In the genomic region with DNA sequence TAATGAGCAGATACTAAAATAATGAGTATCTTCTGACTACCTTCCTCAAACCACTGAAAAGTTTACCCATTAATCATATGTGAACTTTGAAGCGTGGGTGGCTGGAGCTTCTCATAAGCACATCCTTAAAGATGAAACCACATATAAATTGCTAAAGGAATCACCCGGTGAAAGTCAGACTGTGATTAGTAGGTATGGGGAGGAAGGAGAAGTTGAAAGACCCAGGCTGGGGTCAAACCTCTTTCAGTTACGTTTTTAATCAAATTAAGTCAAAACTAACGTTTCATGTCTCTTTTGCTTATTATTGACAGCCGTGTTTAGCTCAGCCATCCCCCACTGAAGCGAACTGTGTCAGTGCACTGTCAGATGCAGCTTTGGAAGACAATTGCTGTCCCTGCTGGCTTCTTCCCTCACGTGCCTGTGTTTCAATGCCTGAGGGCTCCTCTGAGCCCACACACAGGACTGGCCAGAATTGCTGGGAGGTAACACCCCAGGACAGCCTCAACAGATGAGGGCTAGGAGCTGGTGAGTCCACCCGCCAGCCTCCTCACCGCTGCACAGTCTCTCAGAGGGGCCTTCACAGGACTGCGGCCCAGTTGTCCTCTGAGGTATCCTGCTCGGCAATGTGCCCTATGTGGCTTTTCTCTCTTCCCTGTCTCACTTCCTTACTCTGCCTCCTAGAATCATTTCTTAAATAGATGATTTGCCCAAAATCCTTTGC, we compare ENCODE assay signal across 1 cellular context.
TF ChIP-seq lines count a peak whose summit lies in the region.

No MANE protein-coding gene starts in this region.

TF ChIP-seq in GM12878, 131 proteins besides CTCF, POLR2A, EP300 and RAD21 (continued from another document and continues in another):
- TF ChIP-seq RUNX3 (IDR thresholded peaks at IDR 0.05; ENCODE audit: low read length) (peak; percentile 100), SIX5 (IDR thresholded peaks at IDR 0.05; ENCODE audit: low read depth, low read length, severe bottlenecking) (no peak), TCF7 (IDR thresholded peaks at IDR 0.05; ENCODE audit: borderline replicate concordance) (peak; percentile 98), SREBF2 (IDR thresholded peaks at IDR 0.05; ENCODE audit: low read length) (no peak), MTA3 (IDR thresholded peaks at IDR 0.05; ENCODE audit: borderline replicate concordance, low read length) (peak; percentile 97), ASH2L (IDR thresholded peaks at IDR 0.05; ENCODE audit: borderline replicate concordance, low read depth) (peak; percentile 74; the same call in 1 of the 2 replicates), ATF7 (IDR thresholded peaks at IDR 0.05; ENCODE audit: low read depth) (peak; percentile 96), SPI1 (IDR thresholded peaks at IDR 0.05; ENCODE audit: borderline replicate concordance, insufficient read depth, low read depth, low read length) (peak; percentile 66; the same call in 1 of the 2 replicates), MTA2 (IDR thresholded peaks at IDR 0.05; ENCODE audit: low read depth) (peak; percentile 100), POU2F2 (IDR thresholded peaks at IDR 0.05; ENCODE audit: borderline replicate concordance, low read depth, low read length) (peak; percentile 95), STAT3 (IDR thresholded peaks at IDR 0.05; ENCODE audit: low read depth, low read length) (peak; percentile 81), MEF2A (IDR thresholded peaks at IDR 0.05; ENCODE audit: insufficient read depth, low read depth, low read length) (peak; percentile 93), SMAD1 (IDR thresholded peaks at IDR 0.05; ENCODE audit: low read depth, partially characterized antibody) (peak; percentile 86), TCF3 (IDR thresholded peaks at IDR 0.05; ENCODE audit: borderline replicate concordance, insufficient read depth, low read depth, low read length) (peak; percentile 87; the same call in 1 of the 2 replicates), PML (IDR thresholded peaks at IDR 0.05; ENCODE audit: low read length) (peak; percentile 71; the same call in 1 of the 2 replicates), TARDBP (IDR thresholded peaks at IDR 0.05; ENCODE audit: borderline replicate concordance) (no peak), IKZF2 (IDR thresholded peaks at IDR 0.05) (peak; percentile 100), POLR2AphosphoS5 (IDR thresholded peaks at IDR 0.05; ENCODE audit: low read length) (peak; percentile 75), JUNB (IDR thresholded peaks at IDR 0.05) (peak; percentile 100), RCOR1 (conservative IDR thresholded peaks at IDR 0.05; ENCODE audit: low read depth, low read length) (0 out of 2 replicates have a peak, but pooled peaks have one; percentile 69), CBFB (IDR thresholded peaks at IDR 0.05; ENCODE audit: low read depth) (peak; percentile 96), YY1 (IDR thresholded peaks at IDR 0.05; ENCODE audit: low read depth, low read length) (peak; percentile 37; the same call in 1 of the 2 replicates), NBN (IDR thresholded peaks at IDR 0.05) (peak; percentile 92), SP1 (IDR thresholded peaks at IDR 0.05; ENCODE audit: low read depth, low read length) (peak; percentile 88), BCL11A (IDR thresholded peaks at IDR 0.05; ENCODE audit: low read depth, low read length) (peak; percentile 99), TBL1XR1 (IDR thresholded peaks at IDR 0.05; ENCODE audit: low read depth, low read length) (peak; percentile 100), CBX5 (IDR thresholded peaks at IDR 0.05; ENCODE audit: low read depth) (peak; percentile 92; the same call in 1 of the 2 replicates), PAX5 (IDR thresholded peaks at IDR 0.05; ENCODE audit: borderline replicate concordance, low read depth, low read length) (peak; percentile 96), EZH2 (IDR thresholded peaks at IDR 0.05; ENCODE audit: borderline replicate concordance, control insufficient read depth, low read depth, low read length) (0 out of 2 replicates have a peak, but pooled peaks have one; percentile 64), ZNF24 (IDR thresholded peaks at IDR 0.05) (peak; percentile 85), CREM (IDR thresholded peaks at IDR 0.05; ENCODE audit: low read depth) (peak; percentile 96), GATAD2B (conservative IDR thresholded peaks at IDR 0.05; ENCODE audit: low read depth) (peak; percentile 83; the same call in 1 of the 2 replicates), JUND (IDR thresholded peaks at IDR 0.05; ENCODE audit: low read depth, low read length) (peak; percentile 87), SUZ12 (IDR thresholded peaks at IDR 0.05; ENCODE audit: unreplicated experiment) (no peak), SMC3 (IDR thresholded peaks at IDR 0.05; ENCODE audit: borderline replicate concordance, low read length) (peak; percentile 11; the same call in 1 of the 2 replicates), MEF2B (IDR thresholded peaks at IDR 0.05; ENCODE audit: partially characterized antibody, poor library complexity, severe bottlenecking) (peak; percentile 92), CREB1 (IDR thresholded peaks at IDR 0.05; ENCODE audit: low read depth) (peak; percentile 74), ZNF217 (IDR thresholded peaks at IDR 0.05) (peak; percentile 98), HCFC1 (IDR thresholded peaks at IDR 0.05; ENCODE audit: low read length) (no peak; the same call in 1 of the 2 replicates), SUPT20H (IDR thresholded peaks at IDR 0.05; ENCODE audit: borderline replicate concordance, control insufficient read depth, low read depth, low read length) (no peak), MXI1 (IDR thresholded peaks at IDR 0.05; ENCODE audit: low read depth, low read length) (peak; percentile 53)
- TF ChIP-seq, protein P1, sequence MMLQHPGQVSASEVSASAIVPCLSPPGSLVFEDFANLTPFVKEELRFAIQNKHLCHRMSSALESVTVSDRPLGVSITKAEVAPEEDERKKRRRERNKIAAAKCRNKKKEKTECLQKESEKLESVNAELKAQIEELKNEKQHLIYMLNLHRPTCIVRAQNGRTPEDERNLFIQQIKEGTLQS (IDR thresholded peaks at IDR 0.05; ENCODE audit: borderline replicate concordance, extremely low read depth, low read depth, low read length), result no peak
- TF ChIP-seq, protein P2, sequence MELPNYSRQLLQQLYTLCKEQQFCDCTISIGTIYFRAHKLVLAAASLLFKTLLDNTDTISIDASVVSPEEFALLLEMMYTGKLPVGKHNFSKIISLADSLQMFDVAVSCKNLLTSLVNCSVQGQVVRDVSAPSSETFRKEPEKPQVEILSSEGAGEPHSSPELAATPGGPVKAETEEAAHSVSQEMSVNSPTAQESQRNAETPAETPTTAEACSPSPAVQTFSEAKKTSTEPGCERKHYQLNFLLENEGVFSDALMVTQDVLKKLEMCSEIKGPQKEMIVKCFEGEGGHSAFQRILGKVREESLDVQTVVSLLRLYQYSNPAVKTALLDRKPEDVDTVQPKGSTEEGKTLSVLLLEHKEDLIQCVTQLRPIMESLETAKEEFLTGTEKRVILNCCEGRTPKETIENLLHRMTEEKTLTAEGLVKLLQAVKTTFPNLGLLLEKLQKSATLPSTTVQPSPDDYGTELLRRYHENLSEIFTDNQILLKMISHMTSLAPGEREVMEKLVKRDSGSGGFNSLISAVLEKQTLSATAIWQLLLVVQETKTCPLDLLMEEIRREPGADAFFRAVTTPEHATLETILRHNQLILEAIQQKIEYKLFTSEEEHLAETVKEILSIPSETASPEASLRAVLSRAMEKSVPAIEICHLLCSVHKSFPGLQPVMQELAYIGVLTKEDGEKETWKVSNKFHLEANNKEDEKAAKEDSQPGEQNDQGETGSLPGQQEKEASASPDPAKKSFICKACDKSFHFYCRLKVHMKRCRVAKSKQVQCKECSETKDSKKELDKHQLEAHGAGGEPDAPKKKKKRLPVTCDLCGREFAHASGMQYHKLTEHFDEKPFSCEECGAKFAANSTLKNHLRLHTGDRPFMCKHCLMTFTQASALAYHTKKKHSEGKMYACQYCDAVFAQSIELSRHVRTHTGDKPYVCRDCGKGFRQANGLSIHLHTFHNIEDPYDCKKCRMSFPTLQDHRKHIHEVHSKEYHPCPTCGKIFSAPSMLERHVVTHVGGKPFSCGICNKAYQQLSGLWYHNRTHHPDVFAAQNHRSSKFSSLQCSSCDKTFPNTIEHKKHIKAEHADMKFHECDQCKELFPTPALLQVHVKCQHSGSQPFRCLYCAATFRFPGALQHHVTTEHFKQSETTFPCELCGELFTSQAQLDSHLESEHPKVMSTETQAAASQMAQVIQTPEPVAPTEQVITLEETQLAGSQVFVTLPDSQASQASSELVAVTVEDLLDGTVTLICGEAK (IDR thresholded peaks at IDR 0.05; ENCODE audit: borderline replicate concordance), result no peak
- TF ChIP-seq, protein P3, sequence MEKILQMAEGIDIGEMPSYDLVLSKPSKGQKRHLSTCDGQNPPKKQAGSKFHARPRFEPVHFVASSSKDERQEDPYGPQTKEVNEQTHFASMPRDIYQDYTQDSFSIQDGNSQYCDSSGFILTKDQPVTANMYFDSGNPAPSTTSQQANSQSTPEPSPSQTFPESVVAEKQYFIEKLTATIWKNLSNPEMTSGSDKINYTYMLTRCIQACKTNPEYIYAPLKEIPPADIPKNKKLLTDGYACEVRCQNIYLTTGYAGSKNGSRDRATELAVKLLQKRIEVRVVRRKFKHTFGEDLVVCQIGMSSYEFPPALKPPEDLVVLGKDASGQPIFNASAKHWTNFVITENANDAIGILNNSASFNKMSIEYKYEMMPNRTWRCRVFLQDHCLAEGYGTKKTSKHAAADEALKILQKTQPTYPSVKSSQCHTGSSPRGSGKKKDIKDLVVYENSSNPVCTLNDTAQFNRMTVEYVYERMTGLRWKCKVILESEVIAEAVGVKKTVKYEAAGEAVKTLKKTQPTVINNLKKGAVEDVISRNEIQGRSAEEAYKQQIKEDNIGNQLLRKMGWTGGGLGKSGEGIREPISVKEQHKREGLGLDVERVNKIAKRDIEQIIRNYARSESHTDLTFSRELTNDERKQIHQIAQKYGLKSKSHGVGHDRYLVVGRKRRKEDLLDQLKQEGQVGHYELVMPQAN (conservative IDR thresholded peaks at IDR 0.05), result 0 out of 2 replicates have a peak, but pooled peaks have one; percentile 30
- TF ChIP-seq, protein P4, sequence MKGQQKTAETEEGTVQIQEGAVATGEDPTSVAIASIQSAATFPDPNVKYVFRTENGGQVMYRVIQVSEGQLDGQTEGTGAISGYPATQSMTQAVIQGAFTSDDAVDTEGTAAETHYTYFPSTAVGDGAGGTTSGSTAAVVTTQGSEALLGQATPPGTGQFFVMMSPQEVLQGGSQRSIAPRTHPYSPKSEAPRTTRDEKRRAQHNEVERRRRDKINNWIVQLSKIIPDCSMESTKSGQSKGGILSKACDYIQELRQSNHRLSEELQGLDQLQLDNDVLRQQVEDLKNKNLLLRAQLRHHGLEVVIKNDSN (IDR thresholded peaks at IDR 0.05; ENCODE audit: borderline replicate concordance, extremely low read length, insufficient read depth, low read depth, low read length), result peak; percentile 55
- TF ChIP-seq, protein P5, sequence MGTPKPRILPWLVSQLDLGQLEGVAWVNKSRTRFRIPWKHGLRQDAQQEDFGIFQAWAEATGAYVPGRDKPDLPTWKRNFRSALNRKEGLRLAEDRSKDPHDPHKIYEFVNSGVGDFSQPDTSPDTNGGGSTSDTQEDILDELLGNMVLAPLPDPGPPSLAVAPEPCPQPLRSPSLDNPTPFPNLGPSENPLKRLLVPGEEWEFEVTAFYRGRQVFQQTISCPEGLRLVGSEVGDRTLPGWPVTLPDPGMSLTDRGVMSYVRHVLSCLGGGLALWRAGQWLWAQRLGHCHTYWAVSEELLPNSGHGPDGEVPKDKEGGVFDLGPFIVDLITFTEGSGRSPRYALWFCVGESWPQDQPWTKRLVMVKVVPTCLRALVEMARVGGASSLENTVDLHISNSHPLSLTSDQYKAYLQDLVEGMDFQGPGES (IDR thresholded peaks at IDR 0.05), result no peak
- TF ChIP-seq, protein P6, sequence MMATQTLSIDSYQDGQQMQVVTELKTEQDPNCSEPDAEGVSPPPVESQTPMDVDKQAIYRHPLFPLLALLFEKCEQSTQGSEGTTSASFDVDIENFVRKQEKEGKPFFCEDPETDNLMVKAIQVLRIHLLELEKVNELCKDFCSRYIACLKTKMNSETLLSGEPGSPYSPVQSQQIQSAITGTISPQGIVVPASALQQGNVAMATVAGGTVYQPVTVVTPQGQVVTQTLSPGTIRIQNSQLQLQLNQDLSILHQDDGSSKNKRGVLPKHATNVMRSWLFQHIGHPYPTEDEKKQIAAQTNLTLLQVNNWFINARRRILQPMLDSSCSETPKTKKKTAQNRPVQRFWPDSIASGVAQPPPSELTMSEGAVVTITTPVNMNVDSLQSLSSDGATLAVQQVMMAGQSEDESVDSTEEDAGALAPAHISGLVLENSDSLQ (IDR thresholded peaks at IDR 0.05), result peak; percentile 96
- TF ChIP-seq, protein P7, sequence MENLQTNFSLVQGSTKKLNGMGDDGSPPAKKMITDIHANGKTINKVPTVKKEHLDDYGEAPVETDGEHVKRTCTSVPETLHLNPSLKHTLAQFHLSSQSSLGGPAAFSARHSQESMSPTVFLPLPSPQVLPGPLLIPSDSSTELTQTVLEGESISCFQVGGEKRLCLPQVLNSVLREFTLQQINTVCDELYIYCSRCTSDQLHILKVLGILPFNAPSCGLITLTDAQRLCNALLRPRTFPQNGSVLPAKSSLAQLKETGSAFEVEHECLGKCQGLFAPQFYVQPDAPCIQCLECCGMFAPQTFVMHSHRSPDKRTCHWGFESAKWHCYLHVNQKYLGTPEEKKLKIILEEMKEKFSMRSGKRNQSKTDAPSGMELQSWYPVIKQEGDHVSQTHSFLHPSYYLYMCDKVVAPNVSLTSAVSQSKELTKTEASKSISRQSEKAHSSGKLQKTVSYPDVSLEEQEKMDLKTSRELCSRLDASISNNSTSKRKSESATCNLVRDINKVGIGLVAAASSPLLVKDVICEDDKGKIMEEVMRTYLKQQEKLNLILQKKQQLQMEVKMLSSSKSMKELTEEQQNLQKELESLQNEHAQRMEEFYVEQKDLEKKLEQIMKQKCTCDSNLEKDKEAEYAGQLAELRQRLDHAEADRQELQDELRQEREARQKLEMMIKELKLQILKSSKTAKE (IDR thresholded peaks at IDR 0.05; ENCODE audit: low read depth, poor library complexity, severe bottlenecking), result peak; percentile 100
- TF ChIP-seq, protein P8, sequence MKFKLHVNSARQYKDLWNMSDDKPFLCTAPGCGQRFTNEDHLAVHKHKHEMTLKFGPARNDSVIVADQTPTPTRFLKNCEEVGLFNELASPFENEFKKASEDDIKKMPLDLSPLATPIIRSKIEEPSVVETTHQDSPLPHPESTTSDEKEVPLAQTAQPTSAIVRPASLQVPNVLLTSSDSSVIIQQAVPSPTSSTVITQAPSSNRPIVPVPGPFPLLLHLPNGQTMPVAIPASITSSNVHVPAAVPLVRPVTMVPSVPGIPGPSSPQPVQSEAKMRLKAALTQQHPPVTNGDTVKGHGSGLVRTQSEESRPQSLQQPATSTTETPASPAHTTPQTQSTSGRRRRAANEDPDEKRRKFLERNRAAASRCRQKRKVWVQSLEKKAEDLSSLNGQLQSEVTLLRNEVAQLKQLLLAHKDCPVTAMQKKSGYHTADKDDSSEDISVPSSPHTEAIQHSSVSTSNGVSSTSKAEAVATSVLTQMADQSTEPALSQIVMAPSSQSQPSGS (IDR thresholded peaks at IDR 0.05; ENCODE audit: low read length), result peak; percentile 98
- TF ChIP-seq, protein P9, sequence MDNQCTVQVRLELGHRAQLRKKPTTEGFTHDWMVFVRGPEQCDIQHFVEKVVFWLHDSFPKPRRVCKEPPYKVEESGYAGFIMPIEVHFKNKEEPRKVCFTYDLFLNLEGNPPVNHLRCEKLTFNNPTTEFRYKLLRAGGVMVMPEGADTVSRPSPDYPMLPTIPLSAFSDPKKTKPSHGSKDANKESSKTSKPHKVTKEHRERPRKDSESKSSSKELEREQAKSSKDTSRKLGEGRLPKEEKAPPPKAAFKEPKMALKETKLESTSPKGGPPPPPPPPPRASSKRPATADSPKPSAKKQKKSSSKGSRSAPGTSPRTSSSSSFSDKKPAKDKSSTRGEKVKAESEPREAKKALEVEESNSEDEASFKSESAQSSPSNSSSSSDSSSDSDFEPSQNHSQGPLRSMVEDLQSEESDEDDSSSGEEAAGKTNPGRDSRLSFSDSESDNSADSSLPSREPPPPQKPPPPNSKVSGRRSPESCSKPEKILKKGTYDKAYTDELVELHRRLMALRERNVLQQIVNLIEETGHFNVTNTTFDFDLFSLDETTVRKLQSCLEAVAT (IDR thresholded peaks at IDR 0.05), result peak; percentile 83
